In the genomic region with DNA sequence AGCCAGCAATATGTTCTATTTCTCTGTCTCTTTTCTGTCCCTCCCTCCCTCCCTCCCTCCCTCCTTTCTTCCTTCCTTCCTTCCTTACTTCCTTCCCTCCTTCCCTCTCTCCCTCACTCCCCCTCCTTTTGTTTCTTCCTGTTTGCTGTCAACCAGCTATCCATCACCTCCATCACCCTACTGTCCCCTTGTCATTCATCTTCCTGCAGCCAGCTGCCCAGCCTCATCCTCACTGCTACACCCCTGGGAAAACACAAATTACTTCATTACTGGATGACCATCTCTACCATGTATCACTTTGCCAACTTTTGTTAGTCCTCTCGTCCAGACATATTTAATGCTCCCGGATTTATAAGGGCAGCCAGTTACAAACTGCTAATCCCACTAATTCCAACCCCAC, we compare ENCODE assay signal across 25 cellular contexts. TPM values are rescaled to one million over a fixed set of nuclear protein-coding genes. Genes with fewer than 3 reads are reported as not detected.
A peak's percentile ranks its signal among the peaks of the same experiment; 100 is the strongest.
DNase-seq lines count a peak whose midpoint lies in the region; ATAC-seq and TF ChIP-seq lines count a peak whose summit lies in the region.
"Had no signal": no experiment of that assay in that cellular context is flagged by ENCODE, and none has a peak within 500 bp of the region (broad histone marks: within the 10 kb centered on the region; RNA-seq: fewer than 3 reads in every experiment).

No MANE protein-coding gene starts in this region.

- no peak overlapping the region for H3K4me3 Mint-ChIP-seq in chondrocyte (ENCODE audit: unreplicated experiment)
- H3K4me3 Mint-ChIP-seq: CD14-positive monocyte; CD4-positive, alpha-beta T cell; CD8-positive, alpha-beta memory T cell; HFFc6 had no signal

- H3K4me1 Mint-ChIP-seq in chondrocyte (ENCODE audit: low read depth): peaks cover 34% of the 10 kb centered on the region
- H3K4me1 Mint-ChIP-seq: CD8-positive, alpha-beta memory T cell had no signal

- no peak overlapping the region for H3K27ac ChIP-seq in left ventricle myocardium inferior (replicated peaks)
- peak overlapping the region; percentile 8 for H3K27ac ChIP-seq in suprapubic skin
- H3K27ac ChIP-seq in upper lobe of right lung: no peak overlapping the region
- no peak overlapping the region for H3K27ac ChIP-seq in SJCRH30
- H3K27ac ChIP-seq: A549; BLaER1 treated with 17β-estradiol and CSF1 and Interleukin-3, amounts not matched to agents 10 nM and 100 nM had no signal

- TF ChIP-seq EP300 in suprapubic skin (IDR thresholded peaks at IDR 0.05): no peak

- no peaks in the 10 kb centered on the region for H3K4me1 ChIP-seq in left ventricle myocardium inferior
- peaks cover 16% of the 10 kb centered on the region for H3K4me1 ChIP-seq in suprapubic skin
- peaks cover 10% of the 10 kb centered on the region for H3K4me1 ChIP-seq in upper lobe of right lung
- no peaks in the 10 kb centered on the region for H3K4me1 ChIP-seq in SJCRH30
- H3K4me1 ChIP-seq: A549, BE2C had no signal

- H3K27me3 Mint-ChIP-seq in chondrocyte (ENCODE audit: low read depth): no peaks in the 10 kb centered on the region
- H3K27me3 Mint-ChIP-seq: CD4-positive, alpha-beta T cell had no signal

- H3K4me3 ChIP-seq in left ventricle myocardium inferior: no peak overlapping the region
- H3K4me3 ChIP-seq in suprapubic skin: no peak overlapping the region
- no peak overlapping the region for H3K4me3 ChIP-seq in upper lobe of right lung
- no peak overlapping the region for H3K4me3 ChIP-seq in SJCRH30
- H3K4me3 ChIP-seq: A549; BLaER1 treated with 17β-estradiol and CSF1 and Interleukin-3, amounts not matched to agents 10 nM and 100 nM; HAP-1 had no signal

- no peaks in the 10 kb centered on the region for H3K9me3 Mint-ChIP-seq in chondrocyte (ENCODE audit: low read depth)
- H3K9me3 Mint-ChIP-seq: CD4-positive, alpha-beta T cell; CD8-positive, alpha-beta memory T cell; HFFc6 had no signal

- ATAC-seq in left ventricle myocardium superior (peak; percentile 25), upper lobe of right lung (peak; percentile 53)
- ATAC-seq: A549 had no signal

- no peaks in the 10 kb centered on the region for H3K36me3 Mint-ChIP-seq in chondrocyte (ENCODE audit: low read depth)

- peak overlapping the region; percentile 64 for H3K27ac Mint-ChIP-seq in chondrocyte (ENCODE audit: unreplicated experiment)
- H3K27ac Mint-ChIP-seq: CD4-positive, alpha-beta T cell; HFFc6 had no signal

- intact Hi-C loops in left ventricle myocardium superior (cut with micrococcal nuclease) (no loop called here), left ventricle myocardium inferior (cut with micrococcal nuclease) (no loop called here), upper lobe of right lung (cut with DNase I) (no loop called here)

- H3K9me3 ChIP-seq in left ventricle myocardium inferior (replicated peaks): no peaks in the 10 kb centered on the region
- H3K9me3 ChIP-seq in suprapubic skin: no peaks in the 10 kb centered on the region
- no peaks in the 10 kb centered on the region for H3K9me3 ChIP-seq in upper lobe of right lung
- no peaks in the 10 kb centered on the region for H3K9me3 ChIP-seq in SJCRH30 (replicated peaks)
- H3K9me3 ChIP-seq: A549; BE2C; BLaER1 treated with 17β-estradiol and CSF1 and Interleukin-3, amounts not matched to agents 10 nM and 100 nM; HAP-1 had no signal

- WGBS in suprapubic skin: 83% methylated on average over 2 of the region's 2 CpGs

- no peak for TF ChIP-seq CTCF in left ventricle myocardium inferior (IDR thresholded peaks at IDR 0.05; ENCODE audit: borderline replicate concordance)
- no peak for TF ChIP-seq CTCF in chondrocyte (IDR thresholded peaks at IDR 0.05)
- no peak for TF ChIP-seq CTCF in suprapubic skin (IDR thresholded peaks at IDR 0.05)
- TF ChIP-seq CTCF in upper lobe of right lung (IDR thresholded peaks at IDR 0.05): no peak

- no peak for TF ChIP-seq POLR2A in suprapubic skin (IDR thresholded peaks at IDR 0.05)

- no peak for DNase-seq in left ventricle myocardium superior
- DNase-seq in left ventricle myocardium inferior: no peak
- DNase-seq in chondrocyte (ENCODE audit: low spot score): no peak
- DNase-seq in suprapubic skin (ENCODE audit: low spot score in 2 of 2): no peak
- no peak for DNase-seq in upper lobe of right lung
- DNase-seq in SJCRH30: no peak
- no peak for DNase-seq in NCI-H510A treated with DMSO at 0.1 percent for 48 hours (lab: John Stamatoyannopoulos, UW)
- no peak for DNase-seq in activated CD4-positive, alpha-beta T cell treated with anti-CD3 and anti-CD28 coated beads for 48 hours
- DNase-seq: 8988T; ACHN; AML-193; BE2C; Calu3; CD4-positive, alpha-beta T cell; CD8-positive, alpha-beta memory T cell; COR-L47; DMS53; DMS79 treated with DMSO at 0.1 percent for 48 hours; GF-D8; GOT3; HFFc6 had no signal

- no peaks in the 10 kb centered on the region for H3K27me3 ChIP-seq in left ventricle myocardium inferior (ENCODE audit: low read depth)
- no peaks in the 10 kb centered on the region for H3K27me3 ChIP-seq in suprapubic skin
- H3K27me3 ChIP-seq in upper lobe of right lung: no peaks in the 10 kb centered on the region
- no peaks in the 10 kb centered on the region for H3K27me3 ChIP-seq in SJCRH30
- H3K27me3 ChIP-seq: BE2C; BLaER1 treated with 17β-estradiol and CSF1 and Interleukin-3, amounts not matched to agents 10 nM and 100 nM had no signal

- no peaks in the 10 kb centered on the region for H3K36me3 ChIP-seq in left ventricle myocardium inferior
- H3K36me3 ChIP-seq in suprapubic skin: no peaks in the 10 kb centered on the region
- H3K36me3 ChIP-seq in upper lobe of right lung: no peaks in the 10 kb centered on the region
- H3K36me3 ChIP-seq in SJCRH30: no peaks in the 10 kb centered on the region
- H3K36me3 ChIP-seq: BE2C, HAP-1 had no signal

RNA-seq across cellular contexts. Expression of gene SETMAR, which starts 34.0 kb away (rescaled TPM):
- total RNA-seq in left ventricle myocardium superior (14.6 TPM), left ventricle myocardium inferior (16.6 TPM), chondrocyte (11.0 to 16.6 TPM (median 13.1 TPM) in 3 replicates), suprapubic skin (10 to 100 TPM; 13.4 to 27.4 (median 21.0) TPM), upper lobe of right lung (16.6 TPM)
- 22.2 and 27.2 TPM in 2 replicates for total RNA-seq in SJCRH30 (2014; rRNA removed; shearing (Covaris generic))
